Comparison of ENCODE assay signal across 1 cellular context in the genomic region with DNA sequence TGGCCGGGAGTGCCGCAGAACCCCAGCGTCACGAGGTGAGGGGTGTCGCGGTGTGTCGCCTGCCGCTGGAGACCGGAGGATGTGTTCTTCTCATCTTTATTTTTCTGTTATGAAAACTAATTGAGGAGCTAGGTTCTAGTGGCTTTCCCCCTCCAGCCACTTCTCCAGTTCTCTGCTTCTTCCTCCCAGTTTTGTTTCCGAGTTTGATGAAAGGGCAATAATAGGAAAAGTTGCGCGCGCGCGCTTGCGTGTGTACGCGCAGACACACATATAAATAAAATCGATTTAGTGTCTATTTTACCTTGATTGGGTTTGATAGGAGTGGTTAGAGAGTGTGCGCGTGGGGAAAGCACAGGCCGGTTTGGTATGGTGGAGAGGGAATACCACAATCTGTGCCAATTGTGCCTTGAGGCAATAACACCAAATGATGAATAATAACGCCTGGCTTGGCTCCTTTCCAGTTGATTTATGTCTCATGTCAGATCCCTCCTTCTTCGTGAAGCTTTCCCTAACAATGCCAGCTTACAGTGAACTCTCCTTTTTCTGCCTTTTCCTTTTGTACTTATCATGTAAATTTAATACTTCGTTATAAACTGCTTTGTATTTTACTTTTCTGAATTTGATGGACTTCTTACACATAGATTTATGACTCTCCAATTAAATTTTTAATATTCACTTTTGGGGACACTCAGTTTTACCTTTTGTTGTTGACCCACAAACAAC.
A peak's percentile ranks its signal among the peaks of the same experiment; 100 is the strongest.
TF ChIP-seq lines count a peak whose summit lies in the region.

No MANE protein-coding gene starts in this region.

TF ChIP-seq in HepG2, 621 proteins besides CTCF, POLR2A, EP300 and RAD21 (continued from another document):
- TF ChIP-seq, protein P1, sequence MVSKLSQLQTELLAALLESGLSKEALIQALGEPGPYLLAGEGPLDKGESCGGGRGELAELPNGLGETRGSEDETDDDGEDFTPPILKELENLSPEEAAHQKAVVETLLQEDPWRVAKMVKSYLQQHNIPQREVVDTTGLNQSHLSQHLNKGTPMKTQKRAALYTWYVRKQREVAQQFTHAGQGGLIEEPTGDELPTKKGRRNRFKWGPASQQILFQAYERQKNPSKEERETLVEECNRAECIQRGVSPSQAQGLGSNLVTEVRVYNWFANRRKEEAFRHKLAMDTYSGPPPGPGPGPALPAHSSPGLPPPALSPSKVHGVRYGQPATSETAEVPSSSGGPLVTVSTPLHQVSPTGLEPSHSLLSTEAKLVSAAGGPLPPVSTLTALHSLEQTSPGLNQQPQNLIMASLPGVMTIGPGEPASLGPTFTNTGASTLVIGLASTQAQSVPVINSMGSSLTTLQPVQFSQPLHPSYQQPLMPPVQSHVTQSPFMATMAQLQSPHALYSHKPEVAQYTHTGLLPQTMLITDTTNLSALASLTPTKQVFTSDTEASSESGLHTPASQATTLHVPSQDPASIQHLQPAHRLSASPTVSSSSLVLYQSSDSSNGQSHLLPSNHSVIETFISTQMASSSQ (IDR thresholded peaks at IDR 0.05; ENCODE audit: low read depth) = no peak
- TF ChIP-seq, protein P1 (CRISPR knock-in tag; IDR thresholded peaks at IDR 0.05; ENCODE audit: borderline replicate concordance) = no peak
- TF ChIP-seq PHF21A (CRISPR knock-in tag; IDR thresholded peaks at IDR 0.05) (no peak), ZNF841 (CRISPR knock-in tag; IDR thresholded peaks at IDR 0.05; ENCODE audit: borderline replicate concordance) (no peak), CHD4 (IDR thresholded peaks at IDR 0.05; ENCODE audit: borderline replicate concordance, low read length) (0 out of 2 replicates have a peak, but pooled peaks have one; percentile 41), HOXA9 (CRISPR knock-in tag; IDR thresholded peaks at IDR 0.05; ENCODE audit: borderline replicate concordance) (no peak), ONECUT2 (CRISPR knock-in tag; IDR thresholded peaks at IDR 0.05) (0 out of 2 replicates have a peak, but pooled peaks have one; percentile 33), ZKSCAN5 (CRISPR knock-in tag; IDR thresholded peaks at IDR 0.05) (no peak), ZNF230 (CRISPR knock-in tag; IDR thresholded peaks at IDR 0.05) (no peak), NFIB (CRISPR knock-in tag; IDR thresholded peaks at IDR 0.05; ENCODE audit: borderline replicate concordance) (no peak), SAP130 (CRISPR knock-in tag; IDR thresholded peaks at IDR 0.05; ENCODE audit: low read depth) (0 out of 2 replicates have a peak, but pooled peaks have one; percentile 49), ZBTB10 (CRISPR knock-in tag; IDR thresholded peaks at IDR 0.05; ENCODE audit: borderline replicate concordance) (peak; percentile 10; the same call in 1 of the 2 replicates), ARID3A (IDR thresholded peaks at IDR 0.05; ENCODE audit: low read depth, low read length) (peak; percentile 13; the same call in 1 of the 2 replicates), ZNF292 (CRISPR knock-in tag; IDR thresholded peaks at IDR 0.05; ENCODE audit: borderline replicate concordance, low read depth) (no peak)
- TF ChIP-seq, protein P2, sequence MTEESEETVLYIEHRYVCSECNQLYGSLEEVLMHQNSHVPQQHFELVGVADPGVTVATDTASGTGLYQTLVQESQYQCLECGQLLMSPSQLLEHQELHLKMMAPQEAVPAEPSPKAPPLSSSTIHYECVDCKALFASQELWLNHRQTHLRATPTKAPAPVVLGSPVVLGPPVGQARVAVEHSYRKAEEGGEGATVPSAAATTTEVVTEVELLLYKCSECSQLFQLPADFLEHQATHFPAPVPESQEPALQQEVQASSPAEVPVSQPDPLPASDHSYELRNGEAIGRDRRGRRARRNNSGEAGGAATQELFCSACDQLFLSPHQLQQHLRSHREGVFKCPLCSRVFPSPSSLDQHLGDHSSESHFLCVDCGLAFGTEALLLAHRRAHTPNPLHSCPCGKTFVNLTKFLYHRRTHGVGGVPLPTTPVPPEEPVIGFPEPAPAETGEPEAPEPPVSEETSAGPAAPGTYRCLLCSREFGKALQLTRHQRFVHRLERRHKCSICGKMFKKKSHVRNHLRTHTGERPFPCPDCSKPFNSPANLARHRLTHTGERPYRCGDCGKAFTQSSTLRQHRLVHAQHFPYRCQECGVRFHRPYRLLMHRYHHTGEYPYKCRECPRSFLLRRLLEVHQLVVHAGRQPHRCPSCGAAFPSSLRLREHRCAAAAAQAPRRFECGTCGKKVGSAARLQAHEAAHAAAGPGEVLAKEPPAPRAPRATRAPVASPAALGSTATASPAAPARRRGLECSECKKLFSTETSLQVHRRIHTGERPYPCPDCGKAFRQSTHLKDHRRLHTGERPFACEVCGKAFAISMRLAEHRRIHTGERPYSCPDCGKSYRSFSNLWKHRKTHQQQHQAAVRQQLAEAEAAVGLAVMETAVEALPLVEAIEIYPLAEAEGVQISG (CRISPR knock-in tag; IDR thresholded peaks at IDR 0.05) = 0 out of 2 replicates have a peak, but pooled peaks have one; percentile 2
- TF ChIP-seq, protein P3, sequence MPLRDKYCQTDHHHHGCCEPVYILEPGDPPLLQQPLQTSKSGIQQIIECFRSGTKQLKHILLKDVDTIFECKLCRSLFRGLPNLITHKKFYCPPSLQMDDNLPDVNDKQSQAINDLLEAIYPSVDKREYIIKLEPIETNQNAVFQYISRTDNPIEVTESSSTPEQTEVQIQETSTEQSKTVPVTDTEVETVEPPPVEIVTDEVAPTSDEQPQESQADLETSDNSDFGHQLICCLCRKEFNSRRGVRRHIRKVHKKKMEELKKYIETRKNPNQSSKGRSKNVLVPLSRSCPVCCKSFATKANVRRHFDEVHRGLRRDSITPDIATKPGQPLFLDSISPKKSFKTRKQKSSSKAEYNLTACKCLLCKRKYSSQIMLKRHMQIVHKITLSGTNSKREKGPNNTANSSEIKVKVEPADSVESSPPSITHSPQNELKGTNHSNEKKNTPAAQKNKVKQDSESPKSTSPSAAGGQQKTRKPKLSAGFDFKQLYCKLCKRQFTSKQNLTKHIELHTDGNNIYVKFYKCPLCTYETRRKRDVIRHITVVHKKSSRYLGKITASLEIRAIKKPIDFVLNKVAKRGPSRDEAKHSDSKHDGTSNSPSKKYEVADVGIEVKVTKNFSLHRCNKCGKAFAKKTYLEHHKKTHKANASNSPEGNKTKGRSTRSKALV (CRISPR knock-in tag; IDR thresholded peaks at IDR 0.05) = peak; percentile 42; the same call in 1 of the 2 replicates
